In the genomic region with DNA sequence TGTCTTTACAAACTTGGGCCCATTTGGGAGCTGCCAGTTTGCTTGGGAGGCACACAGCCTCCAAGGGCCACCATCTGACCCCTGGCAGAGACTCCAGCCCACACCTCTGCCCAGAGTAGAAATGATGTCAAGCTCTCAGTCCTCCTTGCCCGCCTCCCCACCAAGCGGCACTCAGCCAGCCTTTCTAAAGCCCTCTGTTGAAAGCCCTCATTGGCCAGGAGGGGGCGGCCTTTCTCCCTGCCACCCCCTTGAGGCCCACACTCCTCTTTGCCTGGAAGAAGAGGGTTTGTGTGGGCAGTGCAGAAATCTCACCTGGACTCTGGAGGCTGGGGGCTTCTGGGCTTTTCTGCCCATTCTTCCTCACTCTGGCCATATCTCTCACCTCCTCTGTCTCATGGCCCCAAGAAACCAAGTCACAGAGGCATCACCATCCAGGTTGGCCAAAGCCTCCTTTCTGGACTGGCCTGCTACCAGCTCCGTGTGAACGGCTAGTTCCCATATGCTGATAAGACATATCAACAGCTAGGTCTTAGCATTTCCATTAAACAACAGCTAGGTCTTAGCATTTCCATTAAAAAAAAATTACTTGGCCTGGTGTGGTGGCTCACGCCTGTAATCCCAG, we compare ENCODE assay signal across 8 cellular contexts. TPM values are rescaled to one million over a fixed set of nuclear protein-coding genes. Genes with fewer than 3 reads are reported as not detected.
DNase-seq lines count a peak whose midpoint lies in the region; ATAC-seq and TF ChIP-seq lines count a peak whose summit lies in the region.

No MANE protein-coding gene starts in this region.

- H4K20me1 ChIP-seq in IMR-90 (ENCODE audit: insufficient read depth, low read length): peaks cover 26% of the 10 kb centered on the region

- WGBS in IMR-90 (ENCODE audit: extremely low coverage in 2 of 2, insufficient read length in 1 of 2), 2 experiments: 100% methylated on average over 2 of the region's 6 CpGs; no CpG with 5 or more reads in 1 of the 2 experiments

- dilution Hi-C loops in IMR-90 (cut with HindIII; ENCODE audit: low sequenced_read_pairs, unreplicated experiment): no loop called here

- TF ChIP-seq POLR2A in IMR-90 (IDR thresholded peaks at IDR 0.05; ENCODE audit: low read depth, low read length): no peak

- H4K8ac ChIP-seq in IMR-90 (ENCODE audit: low read depth in 2 of 2, low read length in 2 of 2): no peak overlapping the region

- H3K9me1 ChIP-seq in IMR-90 (ENCODE audit: insufficient read depth, low read length): peaks cover 27% of the 10 kb centered on the region

- CTCF ChIA-PET in IMR-90 (lab: Yijun Ruan, JAX): no interaction called here

- H3K36me3 ChIP-seq in IMR-90 (ENCODE audit: control insufficient read depth, insufficient read depth, low read length): peaks cover 1% of the 10 kb centered on the region; the same call in 1 of the 2 replicates

- no peaks in the 10 kb centered on the region for H3K9me3 ChIP-seq in IMR-90 (ENCODE audit: control insufficient read depth, insufficient read depth, low read length)

- H3K27ac ChIP-seq in IMR-90 (ENCODE audit: insufficient read depth, low read length): no peak overlapping the region

- H3K4ac ChIP-seq in IMR-90 (ENCODE audit: low read depth, low read length): no peak overlapping the region

- H3K4me1 ChIP-seq in IMR-90 (ENCODE audit: control insufficient read depth, insufficient read depth, low read length): peaks cover 24% of the 10 kb centered on the region

- H3K4me2 ChIP-seq in IMR-90 (ENCODE audit: low read depth, low read length): no peak overlapping the region

- H3K18ac ChIP-seq in IMR-90 (ENCODE audit: low read depth, low read length): no peak overlapping the region

- H3K9ac ChIP-seq in IMR-90 (ENCODE audit: low read depth, low read length): no peak overlapping the region

- H2AK9ac ChIP-seq in IMR-90 (replicated peaks; ENCODE audit: low read depth, low read length, poor library complexity): no peak overlapping the region

- H2AFZ ChIP-seq in IMR-90 (replicated peaks; ENCODE audit: low read length, poor library complexity): no peak overlapping the region

- no peak overlapping the region for H3K4me3 ChIP-seq in IMR-90 (ENCODE audit: insufficient read depth, low read depth, low read length)

- no TSS peak for BruUV-seq in IMR-90 (replicated peaks; lab: Mats Ljungman, UMichigan)

- POLR2A ChIA-PET in IMR-90 (lab: Charles Lee; ENCODE audit: unreplicated experiment): no interaction called here

- intact Hi-C loops in IMR-90 (cut with micrococcal nuclease): no loop called here

- peaks cover 8 to 73% of the 10 kb centered on the region in 2 experiments for H3K79me1 ChIP-seq in IMR-90 (ENCODE audit: low read depth in 1 of 2, low read length in 2 of 2)

- no peak overlapping the region for H4K5ac ChIP-seq in IMR-90 (ENCODE audit: low read depth, low read length)

- no peak for ATAC-seq in IMR-90 (ENCODE audit: low read depth)
- no peak for ATAC-seq in HG02981 (IDR thresholded peaks at IDR 0.05; ENCODE audit: unreplicated experiment)

- no peak overlapping the region for H2BK20ac ChIP-seq in IMR-90 (ENCODE audit: low read depth, low read length)

- H2BK120ac ChIP-seq in IMR-90 (ENCODE audit: low read depth, low read length): no peak overlapping the region

- H3K14ac ChIP-seq in IMR-90 (replicated peaks; ENCODE audit: low read depth, low read length): no peak overlapping the region

- peak; percentile 47 for TF ChIP-seq RAD21 in IMR-90 (IDR thresholded peaks at IDR 0.05; ENCODE audit: low read length)

- H3K56ac ChIP-seq in IMR-90 (ENCODE audit: extremely low read depth, insufficient read depth, low read length): no peak overlapping the region

- no peak overlapping the region for H2BK15ac ChIP-seq in IMR-90 (ENCODE audit: low read depth, low read length)

- H3K23ac ChIP-seq in IMR-90 (ENCODE audit: low read depth, low read length): no peak overlapping the region

- H2AK5ac ChIP-seq in IMR-90 (ENCODE audit: low read depth, low read length): no peak overlapping the region

- peak; percentile 51 for TF ChIP-seq CTCF in IMR-90 (conservative IDR thresholded peaks at IDR 0.05; ENCODE audit: low read depth, low read length)

- H2BK5ac ChIP-seq in IMR-90 (ENCODE audit: low read depth, low read length, poor library complexity, severe bottlenecking): no peak overlapping the region

- peak; percentile 56 for DNase-seq in Daoy (ENCODE audit: low read depth)
- DNase-seq in IMR-90: no peak
- DNase-seq in activated T-cell treated with anti-CD3 and anti-CD28 coated beads, Interleukin-2, amount 50 U/mL, for 48 hours: peak; percentile 52 to 66
- DNase-seq in hippocampal formation (lab: John Stamatoyannopoulos, UW): peak; percentile 32 to 49
- DNase-seq in stimulated activated CD8-positive, alpha-beta memory T cell treated with anti-CD3 and anti-CD28 coated beads, Interleukin-4, amount 100 ng/mL, for 24 hours (ENCODE audit: low read depth): peak; percentile 9
- DNase-seq in NCI-H1092 treated with DMSO at 0.1 percent for 48 hours (lab: John Stamatoyannopoulos, UW): no peak
- DNase-seq in T-helper 9 cell: no peak

- H3K27me3 ChIP-seq in IMR-90 (ENCODE audit: control insufficient read depth, insufficient read depth, low read length): no peaks in the 10 kb centered on the region

- H4K91ac ChIP-seq in IMR-90 (ENCODE audit: insufficient read depth, low read depth, low read length): no peak overlapping the region

- in situ Hi-C loops in IMR-90 (cut with MboI; ENCODE audit: low sequenced_read_pairs): no loop called here

TF ChIP-seq in IMR-90, 13 proteins besides CTCF, POLR2A, EP300 and RAD21:
- peak; percentile 34; the same call in 1 of the 2 replicates for TF ChIP-seq SMC3 (IDR thresholded peaks at IDR 0.05; ENCODE audit: low read depth, low read length)
- TF ChIP-seq, protein P1, sequence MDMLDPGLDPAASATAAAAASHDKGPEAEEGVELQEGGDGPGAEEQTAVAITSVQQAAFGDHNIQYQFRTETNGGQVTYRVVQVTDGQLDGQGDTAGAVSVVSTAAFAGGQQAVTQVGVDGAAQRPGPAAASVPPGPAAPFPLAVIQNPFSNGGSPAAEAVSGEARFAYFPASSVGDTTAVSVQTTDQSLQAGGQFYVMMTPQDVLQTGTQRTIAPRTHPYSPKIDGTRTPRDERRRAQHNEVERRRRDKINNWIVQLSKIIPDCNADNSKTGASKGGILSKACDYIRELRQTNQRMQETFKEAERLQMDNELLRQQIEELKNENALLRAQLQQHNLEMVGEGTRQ (IDR thresholded peaks at IDR 0.05; ENCODE audit: low read depth, low read length): no peak

RNA-seq across cellular contexts. Expression of gene UBTD1, which starts 36.1 kb away (rescaled TPM):
- 8.2 and 8.3 TPM in 2 replicates for total RNA-seq in Daoy (2014; rRNA removed; shearing (Covaris generic))
- 21.9 TPM in 2 replicates for total RNA-seq in IMR-90 (2012; rRNA removed)
- 44.9 and 57.5 TPM in 2 replicates for polyA plus RNA-seq in IMR-90 (2012; rRNA removed)
- 57.1 and 67.3 TPM in 2 replicates for polyA plus RNA-seq in IMR-90 (2012; cell fraction: cytosol; rRNA removed)
- polyA plus RNA-seq in IMR-90 (2012; cell fraction: nucleus; rRNA removed; ENCODE audit: low replicate concordance): 17.2 and 37.0 TPM in 2 replicates

RNA-seq across cellular contexts. Expression of gene MMS19, which starts 36.6 kb away (rescaled TPM):
- 53.3 and 70.5 TPM in 2 replicates for total RNA-seq in Daoy (2014; rRNA removed; shearing (Covaris generic))
- total RNA-seq in IMR-90 (2012; rRNA removed): 55.3 and 70.1 TPM in 2 replicates
- 72.7 TPM in 2 replicates for polyA plus RNA-seq in IMR-90 (2012; rRNA removed)
- 36.0 and 61.2 TPM in 2 replicates for polyA plus RNA-seq in IMR-90 (2012; cell fraction: cytosol; rRNA removed)
- 186 and 281 TPM in 2 replicates for polyA plus RNA-seq in IMR-90 (2012; cell fraction: nucleus; rRNA removed; ENCODE audit: low replicate concordance)

RNA-seq across cellular contexts. Expression of gene ANKRD2, which starts 37.7 kb away (rescaled TPM):
- total RNA-seq in Daoy (2014; rRNA removed; shearing (Covaris generic)): not detected in 2 replicates
- total RNA-seq in IMR-90 (2012; rRNA removed): 0.28 and 0.36 TPM in 2 replicates
- 0.40 and 0.65 TPM in 2 replicates for polyA plus RNA-seq in IMR-90 (2012; rRNA removed)
- 0.36 and 0.63 TPM in 2 replicates for polyA plus RNA-seq in IMR-90 (2012; cell fraction: cytosol; rRNA removed)
- polyA plus RNA-seq in IMR-90 (2012; cell fraction: nucleus; rRNA removed; ENCODE audit: low replicate concordance): 0.29 and 0.38 TPM in 2 replicates

RNA-seq across cellular contexts. Expression of gene HOGA1, which starts 49.3 kb away (rescaled TPM):
- not detected in 2 replicates for total RNA-seq in Daoy (2014; rRNA removed; shearing (Covaris generic))
- 0.36 and 0.56 TPM in 2 replicates for total RNA-seq in IMR-90 (2012; rRNA removed)
- 0.41 and 0.42 TPM in 2 replicates for polyA plus RNA-seq in IMR-90 (2012; rRNA removed)
- polyA plus RNA-seq in IMR-90 (2012; cell fraction: cytosol; rRNA removed): 0.25 and 0.45 TPM in 2 replicates
- polyA plus RNA-seq in IMR-90 (2012; cell fraction: nucleus; rRNA removed; ENCODE audit: low replicate concordance): 1.2 and 1.4 TPM in 2 replicates

RNA-seq across cellular contexts. Expression of gene C10orf62, which starts 54.7 kb away (rescaled TPM):
- total RNA-seq in Daoy (2014; rRNA removed; shearing (Covaris generic)): not detected in 2 replicates
- not detected in 2 replicates for total RNA-seq in IMR-90 (2012; rRNA removed)
- not detected in 2 replicates for polyA plus RNA-seq in IMR-90 (2012; rRNA removed)
- polyA plus RNA-seq in IMR-90 (2012; cell fraction: cytosol; rRNA removed): not detected in 2 replicates
- 0.13 and 0.14 TPM in 2 replicates for polyA plus RNA-seq in IMR-90 (2012; cell fraction: nucleus; rRNA removed; ENCODE audit: low replicate concordance)

Comparison
In these comparisons a context has a peak if more than half of its experiments do, and no peak if none do; other contexts are left out.
1. DNase-seq: peak in Daoy (single experiment), activated T-cell treated with anti-CD3 and anti-CD28 coated beads, Interleukin-2, amount 50 U/mL, for 48 hours (2 of 2), hippocampal formation (2 of 2) and stimulated activated CD8-positive, alpha-beta memory T cell treated with anti-CD3 and anti-CD28 coated beads, Interleukin-4, amount 100 ng/mL, for 24 hours (single experiment); none in IMR-90 (single experiment), NCI-H1092 treated with DMSO at 0.1 percent for 48 hours (single experiment) and T-helper 9 cell (single experiment).